ENCODE assay signal across 11 cellular contexts in genomic region chr1:33060579-33061083, GRCh38. TPM values are rescaled to one million over a fixed set of nuclear protein-coding genes. Genes with fewer than 3 reads are reported as not detected.
DNase-seq lines count a peak whose midpoint lies in the region; ATAC-seq and TF ChIP-seq lines count a peak whose summit lies in the region.
"Had no signal": no experiment of that assay in that cellular context is flagged by ENCODE, and none has a peak within 500 bp of the region (broad histone marks: within the 10 kb centered on the region; RNA-seq: fewer than 3 reads in every experiment).

No MANE protein-coding gene starts in this region.

- TF ChIP-seq CTCF in Panc1 (IDR thresholded peaks at IDR 0.05): no peak
- no peak for TF ChIP-seq CTCF in neural crest cell (conservative IDR thresholded peaks at IDR 0.05)
- no peak for TF ChIP-seq CTCF in hepatocyte (IDR thresholded peaks at IDR 0.05; ENCODE audit: poor library complexity)
- no peak for TF ChIP-seq CTCF in endodermal cell (conservative IDR thresholded peaks at IDR 0.05)

- no TSS peak for BruUV-seq in Panc1 (replicated peaks; lab: Mats Ljungman, UMichigan)

- H3K4me1 ChIP-seq in Panc1 (ENCODE audit: control insufficient read depth, insufficient read depth, low read length) (0 out of 2 replicates have a peak, but pooled peaks cover under 1% of the 10 kb centered on the region), hepatocyte (ENCODE audit: insufficient read depth) (no peaks in the 10 kb centered on the region), endodermal cell (ENCODE audit: control insufficient read depth, insufficient read depth, low read length) (no peaks in the 10 kb centered on the region)

- H3K36me3 Mint-ChIP-seq in neural crest cell (ENCODE audit: low read depth): peaks cover 6% of the 10 kb centered on the region
- peaks cover 11% of the 10 kb centered on the region for H3K36me3 Mint-ChIP-seq in activated T-cell treated with anti-CD3 and anti-CD28 coated beads, Interleukin-2, amount 50 U/mL, for 24 hours (ENCODE audit: low read depth)
- H3K36me3 Mint-ChIP-seq in endodermal cell (ENCODE audit: low read depth): peaks cover 2% of the 10 kb centered on the region

- H3K4me3 ChIP-seq in Panc1 (ENCODE audit: low read depth in 2 of 2, low read length in 2 of 2) (no peak overlapping the region), hepatocyte (no peak overlapping the region), endodermal cell (ENCODE audit: low read length) (no peak overlapping the region)
- H3K4me3 ChIP-seq: cardiac muscle cell had no signal

- intact Hi-C loops in Panc1 (cut with micrococcal nuclease; ENCODE audit: unreplicated experiment): no loop called here

- H3K27me3 Mint-ChIP-seq in neural crest cell (ENCODE audit: low read depth) (peaks cover 3% of the 10 kb centered on the region), endodermal cell (ENCODE audit: insufficient read depth) (peaks cover 19% of the 10 kb centered on the region)
- peaks cover 3% of the 10 kb centered on the region for H3K27me3 Mint-ChIP-seq in activated T-cell treated with anti-CD3 and anti-CD28 coated beads, Interleukin-2, amount 50 U/mL, for 24 hours

- POLR2A ChIA-PET in Panc1 (lab: Charles Lee): interaction anchor here (0.7 kb wide), 1 partner anchor 421 kb away, joined by 3 read pairs; no protein-coding TSS in a partner anchor

- H4K20me1 ChIP-seq in hepatocyte (ENCODE audit: insufficient read depth, poor library complexity, severe bottlenecking): no peaks in the 10 kb centered on the region

- H3K4me2 ChIP-seq in hepatocyte: no peak overlapping the region

- H3K9me3 ChIP-seq in Panc1 (ENCODE audit: control insufficient read depth, insufficient read depth, low read depth, low read length) (no peaks in the 10 kb centered on the region; the same call in 1 of the 2 replicates), hepatocyte (ENCODE audit: low read depth) (peaks cover 12% of the 10 kb centered on the region), endodermal cell (ENCODE audit: control insufficient read depth, low read length) (peaks cover 35% of the 10 kb centered on the region)

- 84% methylated on average over 2 of the region's 2 CpGs for WGBS in hepatocyte (ENCODE audit: low lambda C conversion rate, missing lambda C conversion rate)
- WGBS in endodermal cell (ENCODE audit: insufficient coverage in 1 of 2, insufficient read length in 1 of 2), 2 experiments: 92 to 100% methylated on average over 1 to 2 of the region's 2 CpGs

- DNase-seq in C1 segment of cervical spinal cord (lab: John Stamatoyannopoulos, UW) (peak in 9 of 14 donors; percentile 14 to 58 (median 33)), Panc1 (ENCODE audit: low read depth, low spot score) (no peak), fibroblast of gingiva (ENCODE audit: low read depth) (peak; percentile 91), neural crest cell (ENCODE audit: low read depth, low spot score) (peak; percentile 18), hepatocyte (ENCODE audit: low spot score) (no peak), endodermal cell (no peak), NCI-H2107 (lab: John Stamatoyannopoulos, UW) (no peak)
- no peak for DNase-seq in activated T-cell treated with anti-CD3 and anti-CD28 coated beads, Interleukin-2, amount 50 U/mL, for 24 hours
- DNase-seq: activated CD4-positive, alpha-beta T cell treated with anti-CD3 and anti-CD28 coated beads for 1 hour; NCI-H2081 had no signal

- H3K27me3 ChIP-seq in Panc1 (ENCODE audit: control insufficient read depth, insufficient read depth, low read length): no peaks in the 10 kb centered on the region
- H3K27me3 ChIP-seq in hepatocyte: no peaks in the 10 kb centered on the region
- no peaks in the 10 kb centered on the region for H3K27me3 ChIP-seq in endodermal cell (ENCODE audit: control insufficient read depth, insufficient read depth, low read length, poor library complexity, severe bottlenecking)
- H3K27me3 ChIP-seq: cardiac muscle cell had no signal

- H3K27ac Mint-ChIP-seq in neural crest cell (ENCODE audit: unreplicated experiment): no peak overlapping the region
- no peak overlapping the region for H3K27ac Mint-ChIP-seq in activated T-cell treated with anti-CD3 and anti-CD28 coated beads, Interleukin-2, amount 50 U/mL, for 24 hours
- no peak overlapping the region for H3K27ac Mint-ChIP-seq in endodermal cell

- H3K27ac ChIP-seq in Panc1 (ENCODE audit: low read length) (no peak overlapping the region), hepatocyte (no peak overlapping the region), endodermal cell (ENCODE audit: low read depth, low read length) (no peak overlapping the region)
- H3K27ac ChIP-seq: cardiac muscle cell had no signal

- H3K4me3 Mint-ChIP-seq in neural crest cell (no peak overlapping the region), endodermal cell (no peak overlapping the region)
- no peak overlapping the region for H3K4me3 Mint-ChIP-seq in activated T-cell treated with anti-CD3 and anti-CD28 coated beads, Interleukin-2, amount 50 U/mL, for 24 hours

- CTCF ChIA-PET in Panc1 (lab: Charles Lee): no interaction called here

- H3K79me2 ChIP-seq in hepatocyte: no peaks in the 10 kb centered on the region

- H3K36me3 ChIP-seq in Panc1 (ENCODE audit: control insufficient read depth, insufficient read depth, low read length) (no peaks in the 10 kb centered on the region), hepatocyte (replicated peaks; ENCODE audit: insufficient read depth, low read depth) (no peaks in the 10 kb centered on the region), endodermal cell (ENCODE audit: control insufficient read depth, insufficient read depth, low read length) (no peaks in the 10 kb centered on the region)
- H3K36me3 ChIP-seq: cardiac muscle cell had no signal

- peaks cover under 1% of the 10 kb centered on the region for H3K4me1 Mint-ChIP-seq in neural crest cell
- no peaks in the 10 kb centered on the region for H3K4me1 Mint-ChIP-seq in activated T-cell treated with anti-CD3 and anti-CD28 coated beads, Interleukin-2, amount 50 U/mL, for 24 hours (ENCODE audit: low read depth)
- H3K4me1 Mint-ChIP-seq in endodermal cell: no peaks in the 10 kb centered on the region

- no peak overlapping the region for H3K9ac ChIP-seq in endodermal cell (ENCODE audit: extremely low read depth, low read length, poor library complexity, severe bottlenecking)

- H3K9me2 ChIP-seq in hepatocyte (replicated peaks; ENCODE audit: insufficient read depth): no peaks in the 10 kb centered on the region

- H3K9me3 Mint-ChIP-seq in neural crest cell (peaks cover 15% of the 10 kb centered on the region), endodermal cell (peaks cover 52% of the 10 kb centered on the region)
- peaks cover 36% of the 10 kb centered on the region for H3K9me3 Mint-ChIP-seq in activated T-cell treated with anti-CD3 and anti-CD28 coated beads, Interleukin-2, amount 50 U/mL, for 24 hours

- H2AFZ ChIP-seq in hepatocyte: no peak overlapping the region

- 0 out of 2 replicates have a peak, but pooled peaks have one; percentile 51 for ATAC-seq in Panc1

- in situ Hi-C loops in Panc1 (cut with HindIII; ENCODE audit: low pct_unique_long_range_greater_than_20kb, low sequenced_read_pairs): no loop called here

RNA-seq across cellular contexts. Expression of gene AZIN2, which starts 20.3 kb away (rescaled TPM):
- total RNA-seq in Panc1 (2021; ENCODE audit: unreplicated experiment) (2.4 TPM), neural crest cell (8.1 and 9.7 TPM in 2 replicates), hepatocyte (1.8 and 9.2 TPM in 2 replicates), endodermal cell (1 to 10 TPM; 1.7 to 3.0 TPM)
- polyA plus RNA-seq in Panc1 (2012; ENCODE audit: insufficient read length): 1.9 TPM
- 2.8 and 7.7 TPM in 2 replicates for polyA plus RNA-seq in hepatocyte
- 3.2 TPM for polyA plus RNA-seq in endodermal cell (2013, experiment 1 of 2)
- polyA plus RNA-seq in endodermal cell (2013, experiment 2 of 2): 4.7 TPM

RNA-seq across cellular contexts. Expression of gene AK2, which starts 23.9 kb away (rescaled TPM):
- total RNA-seq in Panc1 (2021; ENCODE audit: unreplicated experiment) (213 TPM), neural crest cell (134 and 135 TPM in 2 replicates), hepatocyte (120 and 133 TPM in 2 replicates), endodermal cell (100 to 1,000 TPM; 114 to 118 TPM)
- polyA plus RNA-seq in Panc1 (2012; ENCODE audit: insufficient read length): 184 TPM
- polyA plus RNA-seq in hepatocyte: 147 TPM in 2 replicates
- 131 TPM for polyA plus RNA-seq in endodermal cell (2013, experiment 1 of 2)
- polyA plus RNA-seq in endodermal cell (2013, experiment 2 of 2): 97.3 TPM

Comparison
In these comparisons a context has a peak if more than half of its experiments do, and no peak if none do; other contexts are left out.
1. DNase-seq: peak in C1 segment of cervical spinal cord (9 of 14), fibroblast of gingiva (single experiment) and neural crest cell (single experiment); none in Panc1 (single experiment), hepatocyte (single experiment), activated T-cell treated with anti-CD3 and anti-CD28 coated beads, Interleukin-2, amount 50 U/mL, for 24 hours (single experiment), endodermal cell (single experiment) and NCI-H2107 (single experiment).